In the genomic region with DNA sequence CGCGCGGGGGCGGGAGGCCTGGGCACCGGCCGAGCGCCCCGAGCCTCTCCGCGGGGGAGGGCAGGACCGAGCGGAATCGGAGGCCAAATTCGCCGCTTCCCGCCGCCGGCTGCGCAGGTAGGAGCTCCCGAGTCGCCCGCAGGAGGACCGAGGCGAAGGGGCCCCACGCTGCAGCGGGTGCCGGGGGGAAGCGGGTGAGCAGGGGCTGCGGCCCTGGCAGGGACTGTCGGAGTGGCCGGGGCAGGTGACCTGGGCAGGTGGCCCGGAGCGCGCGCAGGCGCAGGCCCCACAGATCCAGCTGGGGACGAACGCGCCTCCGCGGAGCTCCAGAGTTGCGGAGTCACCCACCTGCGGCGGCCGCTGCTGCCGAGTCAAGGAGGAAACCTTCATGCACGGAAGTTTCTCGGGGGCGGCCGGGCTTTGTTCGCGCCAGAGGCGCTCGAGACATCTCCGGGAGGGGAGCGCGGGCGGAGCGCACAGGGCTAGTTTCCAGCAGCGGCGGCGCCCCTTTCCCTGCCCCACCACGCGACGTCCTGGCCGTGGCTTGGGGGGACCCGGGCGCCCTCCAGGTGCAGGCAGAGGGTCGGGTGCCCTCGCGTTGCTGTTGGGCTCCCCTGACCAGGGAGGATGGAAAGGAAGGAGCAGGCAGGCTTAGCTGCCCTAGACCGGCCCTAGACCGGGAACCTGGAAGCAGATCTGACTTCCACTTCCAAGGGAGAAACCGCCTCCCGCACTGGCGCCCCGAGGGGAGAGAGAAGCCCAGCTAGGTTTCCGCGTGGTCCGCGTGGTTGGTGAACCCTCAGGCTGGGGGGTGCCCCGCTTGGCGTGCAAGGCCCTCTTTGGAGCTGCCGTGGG, we compare ENCODE assay signal across 8 cellular contexts. TPM values are rescaled to one million over a fixed set of nuclear protein-coding genes. Genes with fewer than 3 reads are reported as not detected.
DNase-seq lines count a peak whose midpoint lies in the region; ATAC-seq and TF ChIP-seq lines count a peak whose summit lies in the region.

No MANE protein-coding gene starts in this region.

- H3K9ac ChIP-seq in colonic mucosa (ENCODE audit: low read depth in 2 of 2, low read length in 2 of 2) = peak overlapping the region; percentile 57 to 72
- peak overlapping the region; percentile 49 for H3K9ac ChIP-seq in mesendoderm (ENCODE audit: low read length)

- peaks cover 44% of the 10 kb centered on the region for H3K4me1 ChIP-seq in colonic mucosa
- no peaks in the 10 kb centered on the region for H3K4me1 ChIP-seq in mesendoderm (ENCODE audit: control insufficient read depth, low read depth, low read length)

- H3K4me1 Mint-ChIP-seq in IgD-negative memory B cell = peaks cover 13 to 29% (median 14%) of the 10 kb centered on the region in 3 donors
- H3K4me1 Mint-ChIP-seq in stimulated activated naive B cell treated with anti-CD40 and anti-IgM and Interleukin-4, amounts not matched to agents 10 μg/mL and 1 μg/mL and 100 μg/mL, for 72 hours = peaks cover 21 to 58% of the 10 kb centered on the region in 2 donors

- H3K79me2 ChIP-seq in mesendoderm (ENCODE audit: control insufficient read depth, insufficient read depth, low read length) = no peaks in the 10 kb centered on the region

- H2BK120ac ChIP-seq in mesendoderm (ENCODE audit: low read depth, low read length) = no peak overlapping the region

- no peak overlapping the region for H3K27ac Mint-ChIP-seq in IgD-negative memory B cell
- peak overlapping the region; percentile 86 for H3K27ac Mint-ChIP-seq in stimulated activated naive B cell treated with anti-CD40 and anti-IgM and Interleukin-4, amounts not matched to agents 10 μg/mL and 1 μg/mL and 100 μg/mL, for 72 hours

- peak overlapping the region; percentile 48 for H3K4me2 ChIP-seq in mesendoderm (ENCODE audit: low read length)

- no peaks in the 10 kb centered on the region for H3K36me3 ChIP-seq in BJ (ENCODE audit: control insufficient read depth, insufficient read depth, low read length)
- H3K36me3 ChIP-seq in colonic mucosa = no peaks in the 10 kb centered on the region
- H3K36me3 ChIP-seq in mesendoderm (ENCODE audit: control insufficient read depth, insufficient read depth, low read length) = no peaks in the 10 kb centered on the region

- no peaks in the 10 kb centered on the region for H3K9me3 Mint-ChIP-seq in IgD-negative memory B cell
- H3K9me3 Mint-ChIP-seq in stimulated activated naive B cell treated with anti-CD40 and anti-IgM and Interleukin-4, amounts not matched to agents 10 μg/mL and 1 μg/mL and 100 μg/mL, for 72 hours = no peaks in the 10 kb centered on the region

- DNase-seq in BJ (ENCODE audit: low read depth) (no peak), colonic mucosa (peak; percentile 63), mesendoderm (no peak)
- no peak for DNase-seq in stimulated activated naive B cell treated with anti-CD40 and anti-IgM and Interleukin-4, amounts not matched to agents 10 μg/mL and 1 μg/mL and 100 μg/mL, for 72 hours

- H3K56ac ChIP-seq in mesendoderm (ENCODE audit: low read length) = peak overlapping the region; percentile 73

- no peaks in the 10 kb centered on the region for H3K79me1 ChIP-seq in mesendoderm (ENCODE audit: low read length)

- no peaks in the 10 kb centered on the region for H3K36me3 Mint-ChIP-seq in IgD-negative memory B cell
- H3K36me3 Mint-ChIP-seq in stimulated activated naive B cell treated with anti-CD40 and anti-IgM and Interleukin-4, amounts not matched to agents 10 μg/mL and 1 μg/mL and 100 μg/mL, for 72 hours = peaks cover 3 to 9% of the 10 kb centered on the region in 2 donors

- WGBS in mesendoderm (ENCODE audit: extremely low coverage, insufficient coverage, low lambda C conversion rate) = no CpG with 5 or more reads among the region's 84 CpGs

- no peak overlapping the region for H3K4ac ChIP-seq in mesendoderm (ENCODE audit: low read depth, low read length)

- H3K27me3 Mint-ChIP-seq in IgD-negative memory B cell = no peaks in the 10 kb centered on the region
- no peaks in the 10 kb centered on the region for H3K27me3 Mint-ChIP-seq in stimulated activated naive B cell treated with anti-CD40 and anti-IgM and Interleukin-4, amounts not matched to agents 10 μg/mL and 1 μg/mL and 100 μg/mL, for 72 hours

- no peak overlapping the region for H2AK5ac ChIP-seq in mesendoderm (ENCODE audit: low read length)

- no peak overlapping the region for H2BK5ac ChIP-seq in mesendoderm (ENCODE audit: low read length)

- ATAC-seq in GM19467 (IDR thresholded peaks at IDR 0.05; ENCODE audit: unreplicated experiment) (peak; percentile 19), HG03097 (IDR thresholded peaks at IDR 0.05; ENCODE audit: low FRiP score, unreplicated experiment) (no peak)
- ATAC-seq in activated CD4-positive, CD25-positive, alpha-beta regulatory T cell treated with anti-CD3 and anti-CD28 coated beads, Interleukin-2, amount 50 U/mL, for 24 hours = peak; percentile 36 to 42
- ATAC-seq in stimulated activated naive B cell treated with anti-CD40 and anti-IgM and Interleukin-4, amounts not matched to agents 10 μg/mL and 1 μg/mL and 100 μg/mL, for 72 hours (replicated peaks) = peak; percentile 33 to 49

- intact Hi-C loops in colonic mucosa (cut with DNase I) = no loop called here

- no peak overlapping the region for H3K23ac ChIP-seq in mesendoderm (ENCODE audit: low read length)

- no peaks in the 10 kb centered on the region for H3K9me3 ChIP-seq in colonic mucosa

- CTCF ChIA-PET in BJ (lab: Yijun Ruan, JAX) = interaction anchor here (1.0 to 2.5 kb wide), 4 partner anchors 8 to 149 kb away, joined by 4 to 8 read pairs (median 6); no protein-coding TSS in a partner anchor

- no peak overlapping the region for H3K18ac ChIP-seq in mesendoderm (ENCODE audit: low read length)

- no peak overlapping the region for H2BK15ac ChIP-seq in mesendoderm (replicated peaks; ENCODE audit: low read depth)

- no peak for TF ChIP-seq CTCF in BJ (IDR thresholded peaks at IDR 0.05; ENCODE audit: insufficient read depth, low read depth, low read length)
- TF ChIP-seq CTCF in colonic mucosa (IDR thresholded peaks at IDR 0.05) = no peak

- POLR2A ChIA-PET in BJ (lab: Charles Lee) = interaction anchor here (0.9 kb wide), 1 partner anchor 19 kb away, joined by 3 read pairs; no protein-coding TSS in a partner anchor

- H3K27ac ChIP-seq in colonic mucosa (peak overlapping the region; percentile 84), mesendoderm (ENCODE audit: low read depth, low read length) (no peak overlapping the region)

- H4K8ac ChIP-seq in mesendoderm (ENCODE audit: low read depth, low read length) = no peak overlapping the region

- H3K27me3 ChIP-seq in BJ (ENCODE audit: control insufficient read depth, insufficient read depth, low read length) (peaks cover 7% of the 10 kb centered on the region), colonic mucosa (no peaks in the 10 kb centered on the region), mesendoderm (ENCODE audit: insufficient read depth, low read length, poor library complexity) (peaks cover 8% of the 10 kb centered on the region)

- H3K4me3 ChIP-seq in BJ (ENCODE audit: low read depth, low read length) (peak overlapping the region; percentile 53), colonic mucosa (peak overlapping the region; percentile 68), mesendoderm (ENCODE audit: low read length) (peak overlapping the region; percentile 22)

- H3K4me3 Mint-ChIP-seq in IgD-negative memory B cell = peak overlapping the region; percentile 75 to 81 (median 76)
- H3K4me3 Mint-ChIP-seq in stimulated activated naive B cell treated with anti-CD40 and anti-IgM and Interleukin-4, amounts not matched to agents 10 μg/mL and 1 μg/mL and 100 μg/mL, for 72 hours = peak overlapping the region; percentile 85 to 89

- no peak overlapping the region for H4K5ac ChIP-seq in mesendoderm (ENCODE audit: low read length)

RNA-seq across cellular contexts. Expression of a gene that starts 0.6 kb away (rescaled TPM):
- polyA plus RNA-seq in BJ (2011; rRNA removed) (0.15 and 0.25 TPM in 2 replicates), IgD-negative memory B cell (3.4 TPM)
- polyA minus RNA-seq in BJ (2011; rRNA and poly(A)+ RNA removed) = 0.72 and 0.95 TPM in 2 replicates
- 10 to 100 TPM; 39.7 to 42.9 TPM for total RNA-seq in colonic mucosa
- polyA plus RNA-seq in mesendoderm (2013, experiment 1 of 2) = 1.6 TPM
- 1.8 TPM for polyA plus RNA-seq in mesendoderm (2013, experiment 2 of 2)
